Comparison of ENCODE assay signal across 8 cellular contexts in the genomic region with DNA sequence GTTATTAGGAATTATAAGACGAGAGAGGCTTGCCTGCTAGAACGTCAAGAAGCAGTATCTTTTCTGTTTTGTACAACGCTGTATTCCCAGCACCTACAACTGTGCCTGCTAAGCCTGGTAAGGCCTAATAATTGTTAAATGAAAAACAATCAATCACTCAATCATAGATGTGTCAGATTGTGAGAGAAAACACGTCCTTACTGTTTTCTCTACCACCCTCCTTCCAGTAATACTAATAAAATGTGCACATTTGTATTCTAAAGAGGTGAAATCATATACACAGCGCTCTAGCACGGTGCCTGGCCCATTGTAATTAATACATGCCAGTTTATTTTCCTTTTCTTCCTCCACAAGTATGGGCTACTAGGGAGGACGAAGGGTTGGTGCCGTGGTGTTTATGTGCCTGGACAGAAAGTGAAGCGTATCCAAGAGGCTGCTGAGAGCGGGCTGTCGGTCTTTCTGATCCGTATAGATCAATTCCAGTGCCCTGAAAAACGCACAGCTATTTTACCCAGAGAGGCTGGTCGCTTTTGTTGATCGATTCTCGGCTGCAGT. TPM values are rescaled to one million over a fixed set of nuclear protein-coding genes. Genes with fewer than 3 reads are reported as not detected.
DNase-seq lines count a peak whose midpoint lies in the region; ATAC-seq and TF ChIP-seq lines count a peak whose summit lies in the region.

No MANE protein-coding gene starts in this region.

- peak overlapping the region; percentile 63 for H3K4me3 Mint-ChIP-seq in activated T-cell treated with anti-CD3 and anti-CD28 coated beads, Interleukin-2, amount 50 U/mL, for 4 hours
- H3K4me3 Mint-ChIP-seq in type B pancreatic cell: peak overlapping the region; percentile 91

- no peak for TF ChIP-seq POLR2A in adrenal gland (IDR thresholded peaks at IDR 0.05)

- H3K4me1 ChIP-seq in adrenal gland (replicated peaks in 1 of 2) (peaks cover 0 to 5% of the 10 kb centered on the region in 2 donors), lung (ENCODE audit: control insufficient read depth in 2 of 2, insufficient read depth in 2 of 2, low read length in 2 of 2) (peaks cover 0 to 3% of the 10 kb centered on the region in 2 donors)

- H3K4me1 Mint-ChIP-seq in activated T-cell treated with anti-CD3 and anti-CD28 coated beads, Interleukin-2, amount 50 U/mL, for 4 hours (ENCODE audit: low read depth): peaks cover 8% of the 10 kb centered on the region
- peaks cover 6% of the 10 kb centered on the region for H3K4me1 Mint-ChIP-seq in type B pancreatic cell (ENCODE audit: unreplicated experiment)

- peak overlapping the region in 2 of 4 donors; percentile 60 to 93 for H3K4me3 ChIP-seq in adrenal gland
- no peak overlapping the region for H3K4me3 ChIP-seq in lung

- H3K27me3 Mint-ChIP-seq in activated T-cell treated with anti-CD3 and anti-CD28 coated beads, Interleukin-2, amount 50 U/mL, for 4 hours (ENCODE audit: low read depth): peaks cover 22% of the 10 kb centered on the region
- H3K27me3 Mint-ChIP-seq in type B pancreatic cell: peaks cover 19% of the 10 kb centered on the region

- H3K27me3 ChIP-seq in adrenal gland: no peaks in the 10 kb centered on the region
- no peaks in the 10 kb centered on the region for H3K27me3 ChIP-seq in lung (ENCODE audit: control insufficient read depth, insufficient read depth)

- intact Hi-C loops in adrenal gland (cut with DNase I): no loop called here

- no peaks in the 10 kb centered on the region for H3K36me3 Mint-ChIP-seq in activated T-cell treated with anti-CD3 and anti-CD28 coated beads, Interleukin-2, amount 50 U/mL, for 4 hours (ENCODE audit: insufficient read depth)
- no peaks in the 10 kb centered on the region for H3K36me3 Mint-ChIP-seq in type B pancreatic cell

- no peak for DNase-seq in activated T-cell treated with anti-CD3 and anti-CD28 coated beads, Interleukin-2, amount 50 U/mL, for 4 hours
- no peak for DNase-seq in activated T-cell treated with anti-CD3 and anti-CD28 coated beads, Interleukin-2, amount 50 U/mL, for 1 hour
- peak in 5 of 7 donors; percentile 18 to 62 (median 21) for DNase-seq in adrenal gland
- DNase-seq in lung (ENCODE audit: low spot score): no peak
- no peak for DNase-seq in type B pancreatic cell (ENCODE audit: extremely low spot score, unreplicated experiment)
- DNase-seq in A172 (ENCODE audit: low spot score): no peak
- DNase-seq in activated CD4-positive, CD25-positive, alpha-beta regulatory T cell treated with anti-CD3 and anti-CD28 coated beads, Interleukin-2, amount 50 U/mL, for 72 hours: no peak
- DNase-seq in RWPE1 (ENCODE audit: low spot score): no peak

- peak overlapping the region; percentile 92 for H3K27ac Mint-ChIP-seq in type B pancreatic cell

- CTCF ChIA-PET in RWPE1 (lab: Yijun Ruan, JAX): no interaction called here

- no peaks in the 10 kb centered on the region for H3K9me3 ChIP-seq in adrenal gland (replicated peaks in 1 of 3)
- no peaks in the 10 kb centered on the region for H3K9me3 ChIP-seq in lung (ENCODE audit: control insufficient read depth in 2 of 2, insufficient read depth in 1 of 2, low read length in 1 of 2)

- H3K27ac ChIP-seq in adrenal gland: peak overlapping the region in 4 of 5 donors; percentile 59 to 91 (median 80)
- H3K27ac ChIP-seq in lung (ENCODE audit: low read depth in 1 of 2, low read length in 1 of 2): peak overlapping the region; percentile 37 to 72
- H3K27ac ChIP-seq in RWPE1: no peak overlapping the region

- no peak for ATAC-seq in activated T-cell treated with anti-CD3 and anti-CD28 coated beads, Interleukin-2, amount 50 U/mL, for 4 hours
- no peak for ATAC-seq in lung (ENCODE audit: insufficient read depth, low FRiP score)

- H3K36me3 ChIP-seq in adrenal gland (replicated peaks in 1 of 2) (no peaks in the 10 kb centered on the region), lung (ENCODE audit: control insufficient read depth in 2 of 2, insufficient read depth in 2 of 2, low read length in 2 of 2) (no peaks in the 10 kb centered on the region)

- H3K9me3 Mint-ChIP-seq in activated T-cell treated with anti-CD3 and anti-CD28 coated beads, Interleukin-2, amount 50 U/mL, for 4 hours: no peaks in the 10 kb centered on the region
- H3K9me3 Mint-ChIP-seq in type B pancreatic cell: no peaks in the 10 kb centered on the region

- 14 to 18% (median 15%) methylated on average over 15 to 16 of the region's 16 CpGs for WGBS in adrenal gland, 4 donors
- WGBS in lung, 2 donors: 16 to 19% methylated on average over 16 of the region's 16 CpGs

- TF ChIP-seq CTCF in adrenal gland (IDR thresholded peaks at IDR 0.05) (peak in 1 of 6 experiments; percentile 1), lung (IDR thresholded peaks at IDR 0.05; ENCODE audit: control extremely low read depth, extremely low read depth) (no peak), type B pancreatic cell (conservative IDR thresholded peaks at IDR 0.05) (no peak), RWPE1 (conservative IDR thresholded peaks at IDR 0.05; ENCODE audit: low read depth) (no peak)

- POLR2A ChIA-PET in RWPE1 (lab: Yijun Ruan, JAX; ENCODE audit: low non-redundant PET): no interaction called here

RNA-seq across cellular contexts. Expression of a gene that starts 1.5 kb away (rescaled TPM):
- total RNA-seq in activated T-cell treated with anti-CD3 and anti-CD28 coated beads, Interleukin-2, amount 50 U/mL, for 4 hours: 1 to 10 TPM; 1.4 to 4.4 (median 2.8) TPM
- total RNA-seq in adrenal gland: 10 to 100 TPM; 10.6 to 28.4 (median 15.2) TPM
- 10 to 100 TPM in 1 of 3 donors, 1 to 10 TPM in 2; 6.4 to 18.7 (median 8.3) TPM for polyA plus RNA-seq in adrenal gland
- total RNA-seq in lung: 100 to 1,000 TPM in 1 of 2 donors, 10 to 100 TPM in 1; 65.8 to 115 TPM
- polyA plus RNA-seq in lung: 10 to 100 TPM; 11.8 to 15.4 TPM
- total RNA-seq in type B pancreatic cell (ENCODE audit: low replicate concordance): 53.8 and 94.1 TPM in 2 replicates
- total RNA-seq in A172 (2014; rRNA removed; shearing (Covaris generic)): 4.0 and 4.6 TPM in 2 replicates

Comparison
In these comparisons a context has a peak if more than half of its experiments do, and no peak if none do; other contexts are left out.
1. DNase-seq: peak in adrenal gland (5 of 7); none in activated T-cell treated with anti-CD3 and anti-CD28 coated beads, Interleukin-2, amount 50 U/mL, for 4 hours (single experiment), activated T-cell treated with anti-CD3 and anti-CD28 coated beads, Interleukin-2, amount 50 U/mL, for 1 hour (single experiment), lung (single experiment), type B pancreatic cell (single experiment), A172 (single experiment), activated CD4-positive, CD25-positive, alpha-beta regulatory T cell treated with anti-CD3 and anti-CD28 coated beads, Interleukin-2, amount 50 U/mL, for 72 hours (single experiment) and RWPE1 (single experiment).